Comparison of ENCODE assay signal across 29 cellular contexts in genomic region chr19:46251415-46251814, GRCh38. TPM values are rescaled to one million over a fixed set of nuclear protein-coding genes. Genes with fewer than 3 reads are reported as not detected.
"Had no signal": no experiment of that assay in that cellular context is flagged by ENCODE, and none has a peak within 500 bp of the region (broad histone marks: within the 10 kb centered on the region; RNA-seq: fewer than 3 reads in every experiment).

No MANE protein-coding gene starts in this region.

- H3K9me3 Mint-ChIP-seq: activated T-cell treated with anti-CD3 and anti-CD28 coated beads, Interleukin-2, amount 50 U/mL, for 72 hours; memory B cell; neural progenitor cell had no signal

- H3K27ac Mint-ChIP-seq: activated T-cell treated with anti-CD3 and anti-CD28 coated beads, Interleukin-2, amount 50 U/mL, for 72 hours; memory B cell; neural progenitor cell had no signal

- H3K27ac ChIP-seq: adrenal gland, cardiac muscle cell, epithelial cell of prostate, neural progenitor cell, psoas muscle, tibial artery, VCaP had no signal

- H3K4me1 ChIP-seq: adrenal gland, psoas muscle, tibial artery had no signal

- H3K27me3 ChIP-seq: cardiac muscle cell, neural progenitor cell had no signal

- H3K36me3 ChIP-seq: adrenal gland, cardiac muscle cell, neural progenitor cell, tibial artery had no signal

- DNase-seq: activated CD4-positive, alpha-beta T cell treated with anti-CD3 and anti-CD28 coated beads for 1 hour; activated CD4-positive, alpha-beta T cell treated with anti-CD3 and anti-CD28 coated beads, Interleukin-2, amount 50 U/mL, for 4 hours; activated effector memory CD4-positive, alpha-beta T cell treated with anti-CD3 and anti-CD28 coated beads, Interleukin-2, amount 50 U/mL, for 16 hours; activated naive CD4-positive, alpha-beta T cell treated with anti-CD3 and anti-CD28 coated beads, Interleukin-2, amount 50 U/mL, for 16 hours; activated T-cell treated with anti-CD3 and anti-CD28 coated beads, Interleukin-2, amount 50 U/mL, for 72 hours; adrenal gland; dermis blood vessel endothelial cell; effector memory CD4-positive, alpha-beta T cell; left ventricle myocardium superior; mucosa of descending colon; naive B cell; psoas muscle; right cardiac atrium; stimulated activated CD4-positive, alpha-beta T cell treated with anti-CD3 and anti-CD28 coated beads, Interleukin-2, amount 100 ng/mL, for 24 hours; stimulated activated naive CD8-positive, alpha-beta T cell treated with anti-CD3 and anti-CD28 coated beads, Interleukin-15, Interleukin-2, amounts not matched to agents 100 U/mL and 50 U/mL, for 24 hours; substantia nigra; T-helper 2 cell; tibial artery had no signal

- ATAC-seq: activated T-cell treated with anti-CD3 and anti-CD28 coated beads, Interleukin-2, amount 50 U/mL, for 72 hours; left ventricle myocardium superior; mucosa of descending colon; psoas muscle; right cardiac atrium; stimulated activated naive CD8-positive, alpha-beta T cell treated with anti-CD3 and anti-CD28 coated beads, Interleukin-15, Interleukin-2, amounts not matched to agents 100 U/mL and 50 U/mL, for 24 hours had no signal

- H3K4me3 Mint-ChIP-seq: activated T-cell treated with anti-CD3 and anti-CD28 coated beads, Interleukin-2, amount 50 U/mL, for 72 hours; memory B cell; naive B cell; neural progenitor cell had no signal

- H3K4me3 ChIP-seq: adrenal gland, cardiac muscle cell, mucosa of descending colon, neural progenitor cell, psoas muscle, tibial artery had no signal

- H3K36me3 Mint-ChIP-seq: memory B cell, naive B cell, neural progenitor cell had no signal

- H3K4me1 Mint-ChIP-seq: memory B cell, naive B cell had no signal

RNA-seq across cellular contexts. Expression of gene IGFL1, which starts 21.9 kb away (rescaled TPM):
- total RNA-seq: activated CD8-positive, alpha-beta memory T cell treated with anti-CD3 and anti-CD28 coated beads for 36 hours; activated T-cell treated with anti-CD3 and anti-CD28 coated beads, Interleukin-2, amount 50 U/mL, for 72 hours; adrenal gland; astrocyte; cardiac muscle cell; dermis blood vessel endothelial cell; frontal cortex; kidney epithelial cell; left ventricle myocardium superior; mucosa of descending colon; osteocyte; psoas muscle; right cardiac atrium; skeletal muscle tissue had no signal
- polyA plus RNA-seq: adrenal gland, cardiac muscle cell, psoas muscle, right cardiac atrium had no signal

RNA-seq across cellular contexts. Expression of gene HIF3A, which starts 45.4 kb away (rescaled TPM):
- total RNA-seq: activated CD8-positive, alpha-beta memory T cell treated with anti-CD3 and anti-CD28 coated beads for 36 hours; activated T-cell treated with anti-CD3 and anti-CD28 coated beads, Interleukin-2, amount 50 U/mL, for 72 hours had no signal
